21 cellular contexts compared by ENCODE assay signal in genomic region chr5:133627180-133627579, GRCh38. TPM values are rescaled to one million over a fixed set of nuclear protein-coding genes. Genes with fewer than 3 reads are reported as not detected.
DNase-seq lines count a peak whose midpoint lies in the region; ATAC-seq and TF ChIP-seq lines count a peak whose summit lies in the region.
"Had no signal": no experiment of that assay in that cellular context is flagged by ENCODE, and none has a peak within 500 bp of the region (broad histone marks: within the 10 kb centered on the region; RNA-seq: fewer than 3 reads in every experiment).

No MANE protein-coding gene starts in this region.

- H3K4me1 Mint-ChIP-seq in activated T-cell treated with anti-CD3 and anti-CD28 coated beads, Interleukin-2, amount 50 U/mL, for 72 hours (ENCODE audit: low read depth), result peaks cover 8% of the 10 kb centered on the region
- H3K4me1 Mint-ChIP-seq in activated T-helper 17 cell treated with anti-CD3 and anti-CD28 coated beads, Interleukin-2, amount 50 U/mL, for 72 hours, result no peaks in the 10 kb centered on the region
- H3K4me1 Mint-ChIP-seq in memory B cell (no peaks in the 10 kb centered on the region), osteocyte (ENCODE audit: unreplicated experiment) (no peaks in the 10 kb centered on the region)
- H3K4me1 Mint-ChIP-seq: IgD-negative memory B cell had no signal

- TF ChIP-seq CTCF in osteocyte (IDR thresholded peaks at IDR 0.05), result no peak

- ATAC-seq in activated T-cell treated with anti-CD3 and anti-CD28 coated beads, Interleukin-2, amount 50 U/mL, for 72 hours (replicated peaks in 1 of 2), result peak; percentile 89 to 95
- ATAC-seq in activated T-helper 17 cell treated with anti-CD3 and anti-CD28 coated beads, Interleukin-2, amount 50 U/mL, for 72 hours (replicated peaks), result peak; percentile 99
- peak; percentile 34 for ATAC-seq in memory B cell (ENCODE audit: low read depth)
- ATAC-seq: Right ventricle myocardium inferior had no signal

- H3K4me3 Mint-ChIP-seq in activated T-cell treated with anti-CD3 and anti-CD28 coated beads, Interleukin-2, amount 50 U/mL, for 72 hours, result no peak overlapping the region
- no peak overlapping the region for H3K4me3 Mint-ChIP-seq in activated T-helper 17 cell treated with anti-CD3 and anti-CD28 coated beads, Interleukin-2, amount 50 U/mL, for 72 hours
- H3K4me3 Mint-ChIP-seq in memory B cell, result no peak overlapping the region
- no peak overlapping the region for H3K4me3 Mint-ChIP-seq in osteocyte (ENCODE audit: unreplicated experiment)
- H3K4me3 Mint-ChIP-seq: CD4-positive, alpha-beta T cell; IgD-negative memory B cell had no signal

- peaks cover 3 to 6% of the 10 kb centered on the region in 2 donors for H3K9me3 Mint-ChIP-seq in activated T-cell treated with anti-CD3 and anti-CD28 coated beads, Interleukin-2, amount 50 U/mL, for 72 hours
- peaks cover 4% of the 10 kb centered on the region for H3K9me3 Mint-ChIP-seq in activated T-helper 17 cell treated with anti-CD3 and anti-CD28 coated beads, Interleukin-2, amount 50 U/mL, for 72 hours
- H3K9me3 Mint-ChIP-seq in memory B cell (peaks cover 10% of the 10 kb centered on the region), osteocyte (ENCODE audit: unreplicated experiment) (no peaks in the 10 kb centered on the region)
- H3K9me3 Mint-ChIP-seq: CD4-positive, alpha-beta T cell had no signal

- peaks cover 52% of the 10 kb centered on the region for H3K27me3 Mint-ChIP-seq in activated T-cell treated with anti-CD3 and anti-CD28 coated beads, Interleukin-2, amount 50 U/mL, for 72 hours (ENCODE audit: low read depth)
- H3K27me3 Mint-ChIP-seq in activated T-helper 17 cell treated with anti-CD3 and anti-CD28 coated beads, Interleukin-2, amount 50 U/mL, for 72 hours, result peaks cover 42% of the 10 kb centered on the region
- peaks cover 15% of the 10 kb centered on the region for H3K27me3 Mint-ChIP-seq in memory B cell
- peaks cover 54% of the 10 kb centered on the region for H3K27me3 Mint-ChIP-seq in osteocyte (ENCODE audit: unreplicated experiment)

- peak in 1 of 2 donors; percentile 5 for DNase-seq in activated T-cell treated with anti-CD3 and anti-CD28 coated beads, Interleukin-2, amount 50 U/mL, for 72 hours
- DNase-seq in activated T-cell treated with anti-CD3 and anti-CD28 coated beads, Interleukin-2, amount 50 U/mL, for 48 hours, result no peak
- DNase-seq in RPMI7951 (ENCODE audit: low read depth) (peak; percentile 3), memory B cell (ENCODE audit: low spot score in 2 of 2) (no peak), C1 segment of cervical spinal cord (lab: John Stamatoyannopoulos, UW) (no peak), SIG-M5 treated with dmso at 0.1 percent for 504 hours (lab: John Stamatoyannopoulos, UW; ENCODE audit: unreplicated experiment) (no peak), osteocyte (ENCODE audit: extremely low spot score, unreplicated experiment) (no peak)
- DNase-seq: CD4-positive, alpha-beta T cell; COR-L47; DMS 273 treated with DMSO at 0.1 percent for 48 hours; DMS79 treated with DMSO at 0.1 percent for 48 hours; H7; NCI-H1694 treated with DMSO at 0.1 percent for 48 hours; NCI-H2081 treated with DMSO at 0.1 percent for 48 hours; NCI-H2171 treated with DMSO at 0.1 percent for 48 hours; NCI-H524 treated with DMSO at 0.1 percent for 48 hours; OCI-M1 had no signal

- H3K36me3 Mint-ChIP-seq in activated T-cell treated with anti-CD3 and anti-CD28 coated beads, Interleukin-2, amount 50 U/mL, for 72 hours (ENCODE audit: insufficient read depth in 2 of 2), result peaks cover 2% of the 10 kb centered on the region in 2 donors
- H3K36me3 Mint-ChIP-seq in activated T-helper 17 cell treated with anti-CD3 and anti-CD28 coated beads, Interleukin-2, amount 50 U/mL, for 72 hours (ENCODE audit: low read depth), result no peaks in the 10 kb centered on the region
- H3K36me3 Mint-ChIP-seq in memory B cell (no peaks in the 10 kb centered on the region), osteocyte (ENCODE audit: unreplicated experiment) (no peaks in the 10 kb centered on the region)

- no peak overlapping the region for H3K27ac Mint-ChIP-seq in activated T-cell treated with anti-CD3 and anti-CD28 coated beads, Interleukin-2, amount 50 U/mL, for 72 hours
- no peak overlapping the region for H3K27ac Mint-ChIP-seq in activated T-helper 17 cell treated with anti-CD3 and anti-CD28 coated beads, Interleukin-2, amount 50 U/mL, for 72 hours
- H3K27ac Mint-ChIP-seq in memory B cell, result no peak overlapping the region
- H3K27ac Mint-ChIP-seq in osteocyte (ENCODE audit: unreplicated experiment), result no peak overlapping the region
- H3K27ac Mint-ChIP-seq: CD4-positive, alpha-beta T cell had no signal

RNA-seq across cellular contexts. Expression of gene FSTL4, which starts 14.8 kb away (rescaled TPM):
- not detected for total RNA-seq in activated T-cell treated with anti-CD3 and anti-CD28 coated beads, Interleukin-2, amount 50 U/mL, for 72 hours
- 0.12 TPM in 1 of 2 replicates, not detected in the other for total RNA-seq in RPMI7951 (2014; rRNA removed; shearing (Covaris generic))
- total RNA-seq in activated T-helper 17 cell treated with anti-CD3 and anti-CD28 coated beads, Interleukin-2, amount 50 U/mL, for 72 hours, result under 1 TPM in 1 of 2 donors, not detected in 1; 0.24 TPM
- total RNA-seq in osteocyte, result not detected in 2 replicates
- total RNA-seq: CD4-positive, alpha-beta T cell; M059J; Right ventricle myocardium inferior had no signal

Comparison
In these comparisons a context has a peak if more than half of its experiments do, and no peak if none do; other contexts are left out.
1. ATAC-seq: peak in every context shown above with its lines; median percentile 99 in activated T-helper 17 cell treated with anti-CD3 and anti-CD28 coated beads, Interleukin-2, amount 50 U/mL, for 72 hours; 92 in activated T-cell treated with anti-CD3 and anti-CD28 coated beads, Interleukin-2, amount 50 U/mL, for 72 hours; 34 in memory B cell.